ENCODE assay signal across 11 cellular contexts in genomic region chr4:7762376-7763040, GRCh38.
DNase-seq lines count a peak whose midpoint lies in the region; ATAC-seq, FAIRE-seq and TF ChIP-seq lines count a peak whose summit lies in the region.
"Had no signal": no experiment of that assay in that cellular context is flagged by ENCODE, and none has a peak within 500 bp of the region (broad histone marks: within the 10 kb centered on the region; RNA-seq: fewer than 3 reads in every experiment).

No MANE protein-coding gene starts in this region.

- H3K4me1 ChIP-seq in esophagus muscularis mucosa, result peaks cover 9 to 52% (median 38%) of the 10 kb centered on the region in 4 donors
- no peaks in the 10 kb centered on the region for H3K4me1 ChIP-seq in mucosa of descending colon (ENCODE audit: low read depth)
- H3K4me1 ChIP-seq in stomach smooth muscle (ENCODE audit: control insufficient read depth, insufficient read depth, low read length), result peaks cover 28% of the 10 kb centered on the region
- H3K4me1 ChIP-seq in small intestine (ENCODE audit: control insufficient read depth in 2 of 2, insufficient read depth in 1 of 2, low read depth in 1 of 2, low read length in 1 of 2), result no peaks in the 10 kb centered on the region

- 73% methylated on average over 11 of the region's 15 CpGs for WGBS in esophagus muscularis mucosa
- WGBS in small intestine, 3 donors, result 82 to 90% (median 87%) methylated on average over 15 of the region's 15 CpGs

- no peak for ATAC-seq in left ventricle myocardium superior
- ATAC-seq in Right ventricle myocardium inferior, result no peak
- ATAC-seq in mucosa of descending colon, result no peak
- no peak for ATAC-seq in activated CD4-positive, CD25-positive, alpha-beta regulatory T cell treated with anti-CD3 and anti-CD28 coated beads, Interleukin-2, amount 50 U/mL, for 24 hours

- TF ChIP-seq EP300 in esophagus muscularis mucosa (IDR thresholded peaks at IDR 0.05), result no peak

- DNase-seq in left ventricle myocardium superior (peak; percentile 24), Right ventricle myocardium inferior (ENCODE audit: missing footprints) (no peak), esophagus muscularis mucosa (ENCODE audit: extremely low spot score) (no peak), mucosa of descending colon (peak in 2 of 3 donors; percentile 17 to 23), small intestine (no peak)
- no peak for DNase-seq in stimulated activated CD4-positive, alpha-beta T cell treated with anti-CD3 and anti-CD28 coated beads, Interleukin-4, amount 100 ng/mL, for 1 hour
- DNase-seq: NCI-H1436 had no signal

- no peaks in the 10 kb centered on the region for H3K9me3 ChIP-seq in esophagus muscularis mucosa
- H3K9me3 ChIP-seq in mucosa of descending colon, result no peaks in the 10 kb centered on the region
- H3K9me3 ChIP-seq in stomach smooth muscle (ENCODE audit: control insufficient read depth in 2 of 2, low read length in 2 of 2), result no peaks in the 10 kb centered on the region
- H3K9me3 ChIP-seq in small intestine (ENCODE audit: control insufficient read depth, low read depth), result no peaks in the 10 kb centered on the region

- FAIRE-seq in small intestine (lab: Jason Lieb, UNC), result no peak
- FAIRE-seq: A204.1 had no signal

- H3K36me3 ChIP-seq in esophagus muscularis mucosa (peaks cover 10 to 69% (median 37%) of the 10 kb centered on the region in 4 donors), mucosa of descending colon (ENCODE audit: low read depth) (no peaks in the 10 kb centered on the region), stomach smooth muscle (ENCODE audit: control insufficient read depth in 2 of 2, insufficient read depth in 2 of 2, low read length in 2 of 2) (peaks cover 13 to 26% of the 10 kb centered on the region in 2 donors), small intestine (ENCODE audit: control insufficient read depth in 2 of 2, insufficient read depth in 2 of 2, low read length in 2 of 2) (peaks cover 0 to 5% of the 10 kb centered on the region in 2 donors)

- intact Hi-C loops in left ventricle myocardium superior (cut with micrococcal nuclease), result loop anchor here (5.0 kb wide), 1 partner anchor 40 kb away; no protein-coding TSS in a partner anchor
- intact Hi-C loops in Right ventricle myocardium inferior (cut with DNase I), result no loop called here
- intact Hi-C loops in esophagus muscularis mucosa (cut with DNase I), result loop anchor here (5.0 kb wide), 1 partner anchor 225 kb away; no protein-coding TSS in a partner anchor
- intact Hi-C loops in mucosa of descending colon (cut with DNase I, micrococcal nuclease), result no loop called here

- TF ChIP-seq POLR2A in esophagus muscularis mucosa (IDR thresholded peaks at IDR 0.05; ENCODE audit: low read depth), result no peak

- no peak for TF ChIP-seq CTCF in esophagus muscularis mucosa (IDR thresholded peaks at IDR 0.05)
- no peak for TF ChIP-seq CTCF in mucosa of descending colon (IDR thresholded peaks at IDR 0.05)

- H3K27ac ChIP-seq in esophagus muscularis mucosa (replicated peaks in 1 of 4) (peak overlapping the region; percentile 66 to 79 (median 72)), stomach smooth muscle (ENCODE audit: low read length) (peak overlapping the region; percentile 37), small intestine (ENCODE audit: low read depth in 1 of 2, low read length in 1 of 2) (no peak overlapping the region)
- H3K27ac ChIP-seq: GM23248 had no signal

- H3K9ac ChIP-seq in stomach smooth muscle (ENCODE audit: low read length in 2 of 2), result no peak overlapping the region
- H3K9ac ChIP-seq: GM23248 had no signal

- H3K4me3 ChIP-seq in esophagus muscularis mucosa, result no peak overlapping the region
- H3K4me3 ChIP-seq in mucosa of descending colon, result no peak overlapping the region
- no peak overlapping the region for H3K4me3 ChIP-seq in stomach smooth muscle (ENCODE audit: low read length in 2 of 2)
- H3K4me3 ChIP-seq in small intestine (ENCODE audit: low read depth in 1 of 2, low read length in 2 of 2), result no peak overlapping the region
- H3K4me3 ChIP-seq: GM23248 had no signal

- H3K27me3 ChIP-seq in esophagus muscularis mucosa, result no peaks in the 10 kb centered on the region
- H3K27me3 ChIP-seq in stomach smooth muscle (ENCODE audit: control insufficient read depth in 1 of 2, insufficient read depth in 2 of 2, low read length in 2 of 2), result no peaks in the 10 kb centered on the region
- no peaks in the 10 kb centered on the region for H3K27me3 ChIP-seq in small intestine (ENCODE audit: control insufficient read depth in 2 of 2, insufficient read depth in 2 of 2, low read length in 2 of 2)

Comparison
In these comparisons a context has a peak if more than half of its experiments do, and no peak if none do; other contexts are left out.
1. DNase-seq: peak in left ventricle myocardium superior (single experiment) and mucosa of descending colon (2 of 3); none in Right ventricle myocardium inferior (single experiment), esophagus muscularis mucosa (single experiment), small intestine (single experiment) and stimulated activated CD4-positive, alpha-beta T cell treated with anti-CD3 and anti-CD28 coated beads, Interleukin-4, amount 100 ng/mL, for 1 hour (single experiment).
2. intact Hi-C loops: an anchor here in left ventricle myocardium superior (5.0 kb wide) and esophagus muscularis mucosa (5.0 kb wide); none called in Right ventricle myocardium inferior and mucosa of descending colon.
3. H3K27ac ChIP-seq: peak in esophagus muscularis mucosa (4 of 4) and stomach smooth muscle (single experiment); none in small intestine (0 of 2).